In genomic region chr3:155745795-155746550, GRCh38 we compare ENCODE assay signal across 8 cellular contexts. TPM values are rescaled to one million over a fixed set of nuclear protein-coding genes. Genes with fewer than 3 reads are reported as not detected.
DNase-seq lines count a peak whose midpoint lies in the region; ATAC-seq, FAIRE-seq and TF ChIP-seq lines count a peak whose summit lies in the region.

No MANE protein-coding gene starts in this region.

- H3K36me3 Mint-ChIP-seq in activated T-cell treated with anti-CD3 and anti-CD28 coated beads, Interleukin-2, amount 50 U/mL, for 4 hours (ENCODE audit: insufficient read depth) = no peaks in the 10 kb centered on the region

- H3K4me3 Mint-ChIP-seq in activated T-cell treated with anti-CD3 and anti-CD28 coated beads, Interleukin-2, amount 50 U/mL, for 4 hours = peak overlapping the region; percentile 85

- no peak for TF ChIP-seq POLR2A in Peyer's patch (IDR thresholded peaks at IDR 0.05)

- H3K9me3 ChIP-seq in Peyer's patch (no peaks in the 10 kb centered on the region), osteoblast (ENCODE audit: low read depth, low read length) (no peaks in the 10 kb centered on the region)

- peaks cover 22% of the 10 kb centered on the region for H3K4me1 Mint-ChIP-seq in activated T-cell treated with anti-CD3 and anti-CD28 coated beads, Interleukin-2, amount 50 U/mL, for 4 hours (ENCODE audit: low read depth)

- H4K20me1 ChIP-seq in osteoblast (ENCODE audit: insufficient read depth, low read length) = no peaks in the 10 kb centered on the region

- no peak for DNase-seq in activated T-cell treated with anti-CD3 and anti-CD28 coated beads, Interleukin-2, amount 50 U/mL, for 4 hours
- DNase-seq in activated T-cell treated with anti-CD3 and anti-CD28 coated beads, Interleukin-2, amount 50 U/mL, for 1 hour = no peak
- DNase-seq in Peyer's patch (peak in 2 of 3 donors; percentile 51 to 54), globus pallidus (ENCODE audit: low spot score) (peak; percentile 24), osteoblast (ENCODE audit: insufficient read length, low spot score, missing footprints) (peak; percentile 88), GM19239 (ENCODE audit: insufficient read length, low spot score) (no peak)

- no peaks in the 10 kb centered on the region for H3K79me2 ChIP-seq in osteoblast (ENCODE audit: insufficient read depth, low read length)

- H2AFZ ChIP-seq in osteoblast (ENCODE audit: low read length) = peak overlapping the region; percentile 60

- FAIRE-seq in GM19239 (lab: Jason Lieb, UNC) = no peak

- H3K27ac ChIP-seq in Peyer's patch (no peak overlapping the region), osteoblast (ENCODE audit: low read depth, low read length) (no peak overlapping the region)

- no peak for ATAC-seq in activated T-cell treated with anti-CD3 and anti-CD28 coated beads, Interleukin-2, amount 50 U/mL, for 4 hours
- ATAC-seq in HG03196 (IDR thresholded peaks at IDR 0.05; ENCODE audit: unreplicated experiment) = no peak
- no peak for ATAC-seq in GM19324 (IDR thresholded peaks at IDR 0.05; ENCODE audit: low FRiP score, unreplicated experiment)

- TF ChIP-seq CTCF in Peyer's patch (IDR thresholded peaks at IDR 0.05) = no peak
- TF ChIP-seq CTCF in osteoblast (IDR thresholded peaks at IDR 0.05; ENCODE audit: extremely low read depth, low read depth, low read length) = no peak

- no peaks in the 10 kb centered on the region for H3K9me3 Mint-ChIP-seq in activated T-cell treated with anti-CD3 and anti-CD28 coated beads, Interleukin-2, amount 50 U/mL, for 4 hours

- H3K36me3 ChIP-seq in Peyer's patch = no peaks in the 10 kb centered on the region
- H3K36me3 ChIP-seq in osteoblast (ENCODE audit: insufficient read depth, low read length) = no peaks in the 10 kb centered on the region

- H3K4me3 ChIP-seq in Peyer's patch (peak overlapping the region in 2 of 4 donors; percentile 45 to 76), osteoblast (ENCODE audit: insufficient read depth, low read length) (peak overlapping the region; percentile 68)

- H3K27me3 ChIP-seq in Peyer's patch = no peaks in the 10 kb centered on the region
- H3K27me3 ChIP-seq in osteoblast (ENCODE audit: insufficient read depth, low read length) = peaks cover 32% of the 10 kb centered on the region

- H3K4me1 ChIP-seq in Peyer's patch = no peaks in the 10 kb centered on the region
- peaks cover 27% of the 10 kb centered on the region for H3K4me1 ChIP-seq in osteoblast (ENCODE audit: insufficient read depth, low read length)

- peaks cover 33% of the 10 kb centered on the region for H3K27me3 Mint-ChIP-seq in activated T-cell treated with anti-CD3 and anti-CD28 coated beads, Interleukin-2, amount 50 U/mL, for 4 hours (ENCODE audit: low read depth)

- peak overlapping the region; percentile 99 for H3K4me2 ChIP-seq in osteoblast (ENCODE audit: insufficient read depth, low read length)

RNA-seq across cellular contexts. Expression of gene PLCH1, which starts 1.1 kb away (rescaled TPM):
- under 1 TPM in 2 of 3 donors, not detected in 1; 0.03 to 0.08 TPM for total RNA-seq in activated T-cell treated with anti-CD3 and anti-CD28 coated beads, Interleukin-2, amount 50 U/mL, for 4 hours
- total RNA-seq in Peyer's patch (10 to 100 TPM in 3 of 4 donors, 1 to 10 TPM in 1; 8.3 to 19.1 (median 12.7) TPM), osteoblast (under 0.01 and 0.36 TPM in 2 replicates)

Comparison
In these comparisons a context has a peak if more than half of its experiments do, and no peak if none do; other contexts are left out.
1. DNase-seq: peak in Peyer's patch (2 of 3), globus pallidus (single experiment) and osteoblast (single experiment); none in activated T-cell treated with anti-CD3 and anti-CD28 coated beads, Interleukin-2, amount 50 U/mL, for 4 hours (single experiment), activated T-cell treated with anti-CD3 and anti-CD28 coated beads, Interleukin-2, amount 50 U/mL, for 1 hour (single experiment) and GM19239 (single experiment).